ENCODE assay signal across 23 cellular contexts in genomic region chr3:187046033-187046432, GRCh38.
DNase-seq lines count a peak whose midpoint lies in the region; ATAC-seq lines count a peak whose summit lies in the region.
"Had no signal": no experiment of that assay in that cellular context is flagged by ENCODE, and none has a peak within 500 bp of the region (broad histone marks: within the 10 kb centered on the region; RNA-seq: fewer than 3 reads in every experiment).

No MANE protein-coding gene starts in this region.

- H3K36me3 Mint-ChIP-seq in T-helper 1 cell treated with Interleukin-12 subunit alpha and Interleukin-12 subunit beta and Interleukin-4 antibody, amounts not matched to agents 30 μg/mL and 1 μg/mL, for 36 hours (ENCODE audit: low read depth): peaks cover 80% of the 10 kb centered on the region
- H3K36me3 Mint-ChIP-seq in CD4-positive, alpha-beta memory T cell: peaks cover 80 to 86% of the 10 kb centered on the region in 2 donors
- peaks cover 99% of the 10 kb centered on the region for H3K36me3 Mint-ChIP-seq in activated T-helper 17 cell treated with anti-CD3 and anti-CD28 coated beads, Interleukin-2, amount 50 U/mL, for 72 hours (ENCODE audit: low read depth)
- peaks cover 41 to 92% (median 59%) of the 10 kb centered on the region in 3 donors for H3K36me3 Mint-ChIP-seq in naive thymus-derived CD8-positive, alpha-beta T cell

- H3K4me3 ChIP-seq in CD4-positive, alpha-beta memory T cell (ENCODE audit: low read length in 2 of 2): no peak overlapping the region
- H3K4me3 ChIP-seq: adrenal gland, HAP-1, heart right ventricle, SK-N-MC, smooth muscle cell had no signal

- POLR2A ChIA-PET in CD4-positive, alpha-beta memory T cell (lab: Charles Lee; ENCODE audit: partially characterized antibody): interaction anchor here (0.9 to 2.7 kb wide), 2 partner anchors 9 to 19 kb away, joined by 3 to 20 read pairs; no protein-coding TSS in a partner anchor
- POLR2A ChIA-PET in naive thymus-derived CD8-positive, alpha-beta T cell (lab: Charles Lee): interaction anchor here (0.5 to 5.3 kb wide), 3 partner anchors 19 to 174 kb away, joined by 3 to 54 read pairs (median 6); no protein-coding TSS in a partner anchor

- H3K27me3 ChIP-seq in CD4-positive, alpha-beta memory T cell (ENCODE audit: insufficient read depth, low read length): no peaks in the 10 kb centered on the region
- H3K27me3 ChIP-seq: adrenal gland, heart right ventricle, neutrophil had no signal

- ATAC-seq in activated T-helper 17 cell treated with anti-CD3 and anti-CD28 coated beads, Interleukin-2, amount 50 U/mL, for 72 hours (replicated peaks): no peak
- no peak for ATAC-seq in naive thymus-derived CD8-positive, alpha-beta T cell
- no peak for ATAC-seq in HG03378 (IDR thresholded peaks at IDR 0.05; ENCODE audit: unreplicated experiment)
- ATAC-seq: left lobe of liver had no signal

- no peaks in the 10 kb centered on the region for H3K9me3 ChIP-seq in CD4-positive, alpha-beta memory T cell (ENCODE audit: control insufficient read depth in 1 of 2, low read length in 2 of 2)
- H3K9me3 ChIP-seq: adrenal gland, HAP-1, heart right ventricle, neutrophil had no signal

- H3K4me3 Mint-ChIP-seq in T-helper 1 cell treated with Interleukin-12 subunit alpha and Interleukin-12 subunit beta and Interleukin-4 antibody, amounts not matched to agents 30 μg/mL and 1 μg/mL, for 36 hours: no peak overlapping the region
- H3K4me3 Mint-ChIP-seq in CD4-positive, alpha-beta memory T cell: peak overlapping the region in 6 of 8 donors; percentile 4 to 71 (median 38)
- H3K4me3 Mint-ChIP-seq in activated T-helper 17 cell treated with anti-CD3 and anti-CD28 coated beads, Interleukin-2, amount 50 U/mL, for 72 hours: peak overlapping the region; percentile 32
- H3K4me3 Mint-ChIP-seq in naive thymus-derived CD8-positive, alpha-beta T cell: peak overlapping the region; percentile 2 to 66 (median 56)

- no peak overlapping the region for H3K27ac ChIP-seq in CD4-positive, alpha-beta memory T cell (ENCODE audit: low read depth, low read length)
- H3K27ac ChIP-seq: adrenal gland, neutrophil had no signal

- H3K27ac Mint-ChIP-seq in T-helper 1 cell treated with Interleukin-12 subunit alpha and Interleukin-12 subunit beta and Interleukin-4 antibody, amounts not matched to agents 30 μg/mL and 1 μg/mL, for 36 hours: peak overlapping the region; percentile 26
- H3K27ac Mint-ChIP-seq in CD4-positive, alpha-beta memory T cell: peak overlapping the region; percentile 11 to 90 (median 54)
- H3K27ac Mint-ChIP-seq in activated T-helper 17 cell treated with anti-CD3 and anti-CD28 coated beads, Interleukin-2, amount 50 U/mL, for 72 hours: peak overlapping the region; percentile 37
- peak overlapping the region; percentile 40 to 94 (median 82) for H3K27ac Mint-ChIP-seq in naive thymus-derived CD8-positive, alpha-beta T cell

- peaks cover 43% of the 10 kb centered on the region for H3K36me3 ChIP-seq in CD4-positive, alpha-beta memory T cell (ENCODE audit: insufficient read depth, low read length)
- H3K36me3 ChIP-seq: adrenal gland had no signal

- DNase-seq in T-helper 1 cell: no peak
- no peak for DNase-seq in CD4-positive, alpha-beta memory T cell
- no peak for DNase-seq in naive thymus-derived CD8-positive, alpha-beta T cell
- DNase-seq in mesenteric fat pad (ENCODE audit: low spot score): no peak
- DNase-seq in SW 1271 (lab: John Stamatoyannopoulos, UW): no peak
- DNase-seq: 8988T; adrenal gland; Calu3; heart right ventricle; Kasumi-1; NCI-H1048; NCI-H2029 treated with DMSO at 0.1 percent for 48 hours; NCI-H510A treated with DMSO at 0.1 percent for 48 hours; NK-92 treated with Interleukin-12 subunit alpha and Interleukin-12 subunit beta, amount 100 ng/mL, for 24 hours; stimulated activated CD4-positive, alpha-beta T cell treated with anti-CD3 and anti-CD28 coated beads, Interleukin-4, amount 100 ng/mL, for 1 hour had no signal

- H3K4me1 ChIP-seq in CD4-positive, alpha-beta memory T cell (ENCODE audit: insufficient read depth, low read length): peaks cover 92% of the 10 kb centered on the region

- H3K27me3 Mint-ChIP-seq in T-helper 1 cell treated with Interleukin-12 subunit alpha and Interleukin-12 subunit beta and Interleukin-4 antibody, amounts not matched to agents 30 μg/mL and 1 μg/mL, for 36 hours (ENCODE audit: low read depth): no peaks in the 10 kb centered on the region
- H3K27me3 Mint-ChIP-seq in CD4-positive, alpha-beta memory T cell: no peaks in the 10 kb centered on the region
- H3K27me3 Mint-ChIP-seq in activated T-helper 17 cell treated with anti-CD3 and anti-CD28 coated beads, Interleukin-2, amount 50 U/mL, for 72 hours: no peaks in the 10 kb centered on the region
- H3K27me3 Mint-ChIP-seq in naive thymus-derived CD8-positive, alpha-beta T cell: no peaks in the 10 kb centered on the region

- CTCF ChIA-PET in CD4-positive, alpha-beta memory T cell (lab: Charles Lee; ENCODE audit: partially characterized antibody): interaction anchor here (0.7 to 1.1 kb wide), 4 partner anchors 14 to 99 kb away, joined by 3 to 7 read pairs (median 3); no protein-coding TSS in a partner anchor

- intact Hi-C loops in CD4-positive, alpha-beta memory T cell (cut with micrococcal nuclease): no loop called here

- H3K9me3 Mint-ChIP-seq in T-helper 1 cell treated with Interleukin-12 subunit alpha and Interleukin-12 subunit beta and Interleukin-4 antibody, amounts not matched to agents 30 μg/mL and 1 μg/mL, for 36 hours: peaks cover 3% of the 10 kb centered on the region
- H3K9me3 Mint-ChIP-seq in CD4-positive, alpha-beta memory T cell: peaks cover 0 to 3% (median 0%) of the 10 kb centered on the region in 8 donors
- no peaks in the 10 kb centered on the region for H3K9me3 Mint-ChIP-seq in activated T-helper 17 cell treated with anti-CD3 and anti-CD28 coated beads, Interleukin-2, amount 50 U/mL, for 72 hours
- H3K9me3 Mint-ChIP-seq in naive thymus-derived CD8-positive, alpha-beta T cell: peaks cover 0 to 2% (median 0%) of the 10 kb centered on the region in 9 donors

- peaks cover 70% of the 10 kb centered on the region for H3K4me1 Mint-ChIP-seq in T-helper 1 cell treated with Interleukin-12 subunit alpha and Interleukin-12 subunit beta and Interleukin-4 antibody, amounts not matched to agents 30 μg/mL and 1 μg/mL, for 36 hours (ENCODE audit: low read depth)
- peaks cover 63 to 99% (median 84%) of the 10 kb centered on the region in 4 donors for H3K4me1 Mint-ChIP-seq in CD4-positive, alpha-beta memory T cell
- peaks cover 65% of the 10 kb centered on the region for H3K4me1 Mint-ChIP-seq in activated T-helper 17 cell treated with anti-CD3 and anti-CD28 coated beads, Interleukin-2, amount 50 U/mL, for 72 hours
- peaks cover 56 to 94% (median 91%) of the 10 kb centered on the region in 4 donors for H3K4me1 Mint-ChIP-seq in naive thymus-derived CD8-positive, alpha-beta T cell

Comparison
In these comparisons a context has a peak if more than half of its experiments do, and no peak if none do; other contexts are left out.
1. H3K27ac Mint-ChIP-seq: peak in every context shown above with its lines; median percentile 82 in naive thymus-derived CD8-positive, alpha-beta T cell; 54 in CD4-positive, alpha-beta memory T cell; 37 in activated T-helper 17 cell treated with anti-CD3 and anti-CD28 coated beads, Interleukin-2, amount 50 U/mL, for 72 hours; 26 in T-helper 1 cell treated with Interleukin-12 subunit alpha and Interleukin-12 subunit beta and Interleukin-4 antibody, amounts not matched to agents 30 μg/mL and 1 μg/mL, for 36 hours.